Comparison of ENCODE assay signal across 15 cellular contexts in the genomic region with DNA sequence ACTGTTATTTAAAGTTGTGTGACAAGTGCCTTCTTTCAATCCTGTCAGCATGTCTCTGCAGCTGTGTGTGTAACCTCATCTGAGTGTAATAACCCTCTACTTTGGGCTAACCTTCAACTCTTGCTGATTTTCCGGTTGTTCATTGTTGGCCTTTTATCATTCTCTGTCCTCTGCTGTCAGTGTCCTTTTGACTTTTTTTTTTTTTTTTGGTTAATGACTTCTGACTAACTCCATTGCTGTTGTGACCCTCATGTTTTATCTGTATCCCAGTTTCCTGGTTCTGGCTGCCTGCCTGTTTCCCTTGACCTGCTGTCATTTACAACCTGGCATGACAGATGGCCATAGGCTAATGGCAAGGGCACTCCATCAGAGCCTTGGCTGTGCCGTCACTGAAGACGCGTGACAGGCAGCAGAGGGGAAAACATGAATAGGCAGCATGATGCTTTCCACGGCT.
DNase-seq lines count a peak whose midpoint lies in the region; ATAC-seq and TF ChIP-seq lines count a peak whose summit lies in the region.
"Had no signal": no experiment of that assay in that cellular context is flagged by ENCODE, and none has a peak within 500 bp of the region (broad histone marks: within the 10 kb centered on the region; RNA-seq: fewer than 3 reads in every experiment).

No MANE protein-coding gene starts in this region.

- no peak for TF ChIP-seq POLR2A in adrenal gland (IDR thresholded peaks at IDR 0.05)

- peak overlapping the region in 4 of 5 donors; percentile 41 to 70 (median 47) for H3K27ac ChIP-seq in adrenal gland
- no peak overlapping the region for H3K27ac ChIP-seq in endodermal cell (ENCODE audit: low read depth, low read length)

- intact Hi-C loops in adrenal gland (cut with DNase I): no loop called here
- intact Hi-C loops in mucosa of descending colon (cut with DNase I, micrococcal nuclease): no loop called here

- no peak overlapping the region for H3K4me3 Mint-ChIP-seq in endodermal cell
- H3K4me3 Mint-ChIP-seq: HFFc6, natural killer cell, T-cell had no signal

- ATAC-seq in mucosa of descending colon (peak; percentile 94), HG02588 (IDR thresholded peaks at IDR 0.05; ENCODE audit: unreplicated experiment) (no peak)
- ATAC-seq: activated CD4-positive, CD25-positive, alpha-beta regulatory T cell treated with anti-CD3 and anti-CD28 coated beads, Interleukin-2, amount 50 U/mL, for 24 hours; natural killer cell; T-cell had no signal

- peaks cover 0 to 2% (median 0%) of the 10 kb centered on the region in 3 donors for H3K9me3 ChIP-seq in adrenal gland (replicated peaks in 1 of 3)
- H3K9me3 ChIP-seq in mucosa of descending colon: no peaks in the 10 kb centered on the region
- H3K9me3 ChIP-seq in endodermal cell (ENCODE audit: control insufficient read depth, low read length): peaks cover 8% of the 10 kb centered on the region

- H3K9me3 Mint-ChIP-seq in endodermal cell: peaks cover 7% of the 10 kb centered on the region
- H3K9me3 Mint-ChIP-seq: natural killer cell had no signal

- 15 to 34% (median 29%) methylated on average over 5 of the region's 5 CpGs for WGBS in adrenal gland, 4 donors
- 79 to 96% methylated on average over 5 of the region's 5 CpGs for WGBS in endodermal cell (ENCODE audit: insufficient coverage in 1 of 2, insufficient read length in 1 of 2), 2 experiments

- TF ChIP-seq CTCF in adrenal gland (IDR thresholded peaks at IDR 0.05): no peak
- TF ChIP-seq CTCF in mucosa of descending colon (IDR thresholded peaks at IDR 0.05): no peak
- no peak for TF ChIP-seq CTCF in endodermal cell (conservative IDR thresholded peaks at IDR 0.05)

- peak overlapping the region in 1 of 4 donors; percentile 14 for H3K4me3 ChIP-seq in adrenal gland
- H3K4me3 ChIP-seq in mucosa of descending colon: no peak overlapping the region
- no peak overlapping the region for H3K4me3 ChIP-seq in endodermal cell (ENCODE audit: low read length)

- no peak overlapping the region for H3K9ac ChIP-seq in endodermal cell (ENCODE audit: extremely low read depth, low read length, poor library complexity, severe bottlenecking)

- H3K4me1 Mint-ChIP-seq in endodermal cell: peaks cover 14% of the 10 kb centered on the region

- H3K36me3 Mint-ChIP-seq in endodermal cell (ENCODE audit: low read depth): no peaks in the 10 kb centered on the region
- H3K36me3 Mint-ChIP-seq: natural killer cell, T-cell had no signal

- H3K27me3 ChIP-seq in adrenal gland: no peaks in the 10 kb centered on the region
- no peaks in the 10 kb centered on the region for H3K27me3 ChIP-seq in endodermal cell (ENCODE audit: control insufficient read depth, insufficient read depth, low read length, poor library complexity, severe bottlenecking)

- H3K36me3 ChIP-seq in adrenal gland (replicated peaks in 1 of 2): no peaks in the 10 kb centered on the region
- H3K36me3 ChIP-seq in mucosa of descending colon (ENCODE audit: low read depth): no peaks in the 10 kb centered on the region
- no peaks in the 10 kb centered on the region for H3K36me3 ChIP-seq in endodermal cell (ENCODE audit: control insufficient read depth, insufficient read depth, low read length)

- H3K27me3 Mint-ChIP-seq in endodermal cell (ENCODE audit: insufficient read depth): peaks cover 2% of the 10 kb centered on the region
- H3K27me3 Mint-ChIP-seq: T-cell had no signal

- no peak overlapping the region for H3K27ac Mint-ChIP-seq in endodermal cell
- H3K27ac Mint-ChIP-seq: HFFc6, natural killer cell, T-cell had no signal

- peak; percentile 77 for DNase-seq in DMS 273 treated with DMSO at 0.1 percent for 48 hours (lab: John Stamatoyannopoulos, UW)
- DNase-seq in NCI-H524 (lab: John Stamatoyannopoulos, UW): peak; percentile 84 to 94
- peak; percentile 78 to 95 (median 94) for DNase-seq in adrenal gland
- DNase-seq in mucosa of descending colon: peak; percentile 69 to 74 (median 74)
- no peak for DNase-seq in stimulated activated CD4-positive, alpha-beta T cell treated with anti-CD3 and anti-CD28 coated beads, Interleukin-12 subunit alpha, Interleukin-12 subunit beta, amount 100 ng/mL, for 4 hours
- DNase-seq in endodermal cell: no peak
- DNase-seq in stimulated activated CD4-positive, alpha-beta T cell treated with anti-CD3 and anti-CD28 coated beads, Interleukin-4, amount 100 ng/mL, for 24 hours: no peak
- DNase-seq: activated naive CD4-positive, alpha-beta T cell; GDM1; HFFc6; natural killer cell; stimulated activated CD4-positive, alpha-beta T cell treated with anti-CD3 and anti-CD28 coated beads, Interleukin-2, amount 100 ng/mL, for 24 hours; T-cell had no signal

- H3K4me1 ChIP-seq in adrenal gland (replicated peaks in 1 of 2) (no peaks in the 10 kb centered on the region), mucosa of descending colon (ENCODE audit: low read depth) (peaks cover 3% of the 10 kb centered on the region), endodermal cell (ENCODE audit: control insufficient read depth, insufficient read depth, low read length) (no peaks in the 10 kb centered on the region)

Comparison
In these comparisons a context has a peak if more than half of its experiments do, and no peak if none do; other contexts are left out.
1. DNase-seq: peak in DMS 273 treated with DMSO at 0.1 percent for 48 hours (single experiment), NCI-H524 (2 of 2), adrenal gland (7 of 7) and mucosa of descending colon (3 of 3); none in stimulated activated CD4-positive, alpha-beta T cell treated with anti-CD3 and anti-CD28 coated beads, Interleukin-12 subunit alpha, Interleukin-12 subunit beta, amount 100 ng/mL, for 4 hours (single experiment), endodermal cell (single experiment) and stimulated activated CD4-positive, alpha-beta T cell treated with anti-CD3 and anti-CD28 coated beads, Interleukin-4, amount 100 ng/mL, for 24 hours (single experiment).